Comparison of ENCODE assay signal across 19 cellular contexts in genomic region chr19:45294291-45295029, GRCh38. TPM values are rescaled to one million over a fixed set of nuclear protein-coding genes. Genes with fewer than 3 reads are reported as not detected.
DNase-seq lines count a peak whose midpoint lies in the region; ATAC-seq and TF ChIP-seq lines count a peak whose summit lies in the region.
"Had no signal": no experiment of that assay in that cellular context is flagged by ENCODE, and none has a peak within 500 bp of the region (broad histone marks: within the 10 kb centered on the region; RNA-seq: fewer than 3 reads in every experiment).

No MANE protein-coding gene starts in this region.

- H3K4me3 ChIP-seq in skeletal muscle tissue (ENCODE audit: low read length in 3 of 3) (peak overlapping the region in 1 of 3 donors; percentile 1), hepatocyte (no peak overlapping the region)
- H3K4me3 ChIP-seq: BLaER1 treated with 17β-estradiol and CSF1 and Interleukin-3, amounts not matched to agents 10 nM and 100 nM; tibial nerve had no signal

- DNase-seq in NCI-H446 treated with DMSO at 0.1 percent for 48 hours (lab: John Stamatoyannopoulos, UW) = peak; percentile 86
- DNase-seq in globus pallidus (ENCODE audit: low spot score) = peak; percentile 66
- DNase-seq in medulla oblongata (ENCODE audit: extremely low spot score) = peak; percentile 69
- DNase-seq in NCI-H226 = no peak
- DNase-seq in SKM-1 (lab: John Stamatoyannopoulos, UW; ENCODE audit: unreplicated experiment) = no peak
- DNase-seq in hepatocyte (ENCODE audit: low spot score) = no peak
- DNase-seq: activated CD4-positive, alpha-beta T cell treated with anti-CD3 and anti-CD28 coated beads, Interleukin-2, amount 10 ng/mL, durations not matched to agents 7 days and 5 days; dermis blood vessel endothelial cell; Kasumi-1; NCI-H1436 treated with DMSO at 0.1 percent for 48 hours; NCI-H774 had no signal

- TF ChIP-seq CTCF in hepatocyte (IDR thresholded peaks at IDR 0.05; ENCODE audit: poor library complexity) = no peak

- H3K79me2 ChIP-seq in hepatocyte = no peaks in the 10 kb centered on the region
- H3K79me2 ChIP-seq: parathyroid adenoma had no signal

- ATAC-seq in HG03175 (IDR thresholded peaks at IDR 0.05; ENCODE audit: unreplicated experiment) = no peak

- H3K9me3 ChIP-seq in skeletal muscle tissue (ENCODE audit: control insufficient read depth in 3 of 3, low read length in 3 of 3) (peaks cover 0 to 2% (median 0%) of the 10 kb centered on the region in 3 donors), hepatocyte (ENCODE audit: low read depth) (no peaks in the 10 kb centered on the region)

- no peaks in the 10 kb centered on the region for H3K9me2 ChIP-seq in hepatocyte (replicated peaks; ENCODE audit: insufficient read depth)

- WGBS in hepatocyte (ENCODE audit: low lambda C conversion rate, missing lambda C conversion rate) = 96% methylated on average over 12 of the region's 12 CpGs

- H3K27me3 ChIP-seq in skeletal muscle tissue (ENCODE audit: control insufficient read depth in 3 of 3, insufficient read depth in 3 of 3, low read length in 3 of 3) (no peaks in the 10 kb centered on the region), hepatocyte (no peaks in the 10 kb centered on the region)
- H3K27me3 ChIP-seq: BLaER1 treated with 17β-estradiol and CSF1 and Interleukin-3, amounts not matched to agents 10 nM and 100 nM; tibial nerve had no signal

- peaks cover 8 to 22% (median 9%) of the 10 kb centered on the region in 3 donors for H3K36me3 ChIP-seq in skeletal muscle tissue (ENCODE audit: control insufficient read depth in 3 of 3, insufficient read depth in 3 of 3, low read length in 3 of 3)
- H3K36me3 ChIP-seq in hepatocyte (replicated peaks; ENCODE audit: insufficient read depth, low read depth) = peaks cover 4% of the 10 kb centered on the region

- peak overlapping the region in 1 of 3 donors; percentile 28 for H3K9ac ChIP-seq in skeletal muscle tissue (ENCODE audit: low read depth in 1 of 3, low read length in 3 of 3)
- H3K9ac ChIP-seq: BLaER1 treated with 17β-estradiol and CSF1 and Interleukin-3, amounts not matched to agents 10 nM and 100 nM; parathyroid adenoma had no signal

- peak overlapping the region; percentile 29 for H3K27ac ChIP-seq in skeletal muscle tissue (ENCODE audit: low read depth, low read length)
- H3K27ac ChIP-seq in hepatocyte = no peak overlapping the region
- H3K27ac ChIP-seq: BLaER1 treated with 17β-estradiol and CSF1 and Interleukin-3, amounts not matched to agents 10 nM and 100 nM; parathyroid adenoma; tibial nerve had no signal

- H3K4me1 ChIP-seq in skeletal muscle tissue (ENCODE audit: control insufficient read depth in 3 of 3, insufficient read depth in 3 of 3, low read length in 3 of 3) (peaks cover 9 to 12% (median 11%) of the 10 kb centered on the region in 3 donors), hepatocyte (ENCODE audit: insufficient read depth) (no peaks in the 10 kb centered on the region)
- H3K4me1 ChIP-seq: BLaER1 treated with 17β-estradiol and CSF1 and Interleukin-3, amounts not matched to agents 10 nM and 100 nM; parathyroid adenoma; tibial nerve had no signal

- no peak overlapping the region for H3K4me2 ChIP-seq in hepatocyte
- H3K4me2 ChIP-seq: BLaER1 treated with 17β-estradiol and CSF1 and Interleukin-3, amounts not matched to agents 10 nM and 100 nM had no signal

- no peak overlapping the region for H2AFZ ChIP-seq in hepatocyte
- H2AFZ ChIP-seq: parathyroid adenoma had no signal

- H4K20me1 ChIP-seq in hepatocyte (ENCODE audit: insufficient read depth, poor library complexity, severe bottlenecking) = no peaks in the 10 kb centered on the region

RNA-seq across cellular contexts. Expression of gene CKM, which starts 28.2 kb away (rescaled TPM):
- total RNA-seq in skeletal muscle tissue = 3,746 TPM
- total RNA-seq in hepatocyte = 0.40 and 1.3 TPM in 2 replicates
- polyA plus RNA-seq in hepatocyte = 0.39 and 1.0 TPM in 2 replicates
- total RNA-seq: activated CD4-positive, alpha-beta T cell treated with anti-CD3 and anti-CD28 coated beads, Interleukin-2, amount 10 ng/mL, durations not matched to agents 7 days and 5 days; activated T-cell treated with anti-CD3 and anti-CD28 coated beads, Interleukin-2, amount 50 U/mL, for 72 hours; dermis blood vessel endothelial cell; mesenteric fat pad; T-helper 2 cell treated with Interferon-gamma antibody and Interleukin-4, amounts not matched to agents 100 ng/mL and 5 ng/mL, for 36 hours had no signal

RNA-seq across cellular contexts. Expression of gene MARK4, which starts 43.4 kb away (rescaled TPM):
- total RNA-seq in skeletal muscle tissue = 15.7 TPM
- 9.5 and 23.0 TPM in 2 replicates for total RNA-seq in hepatocyte
- polyA plus RNA-seq in hepatocyte = 13.5 and 14.8 TPM in 2 replicates

RNA-seq across cellular contexts. Expression of gene KLC3, which starts 46.1 kb away (rescaled TPM):
- total RNA-seq in skeletal muscle tissue (0.52 TPM), hepatocyte (3.3 and 5.5 TPM in 2 replicates)
- 2.7 and 7.6 TPM in 2 replicates for polyA plus RNA-seq in hepatocyte
- total RNA-seq: activated CD4-positive, alpha-beta T cell treated with anti-CD3 and anti-CD28 coated beads, Interleukin-2, amount 10 ng/mL, durations not matched to agents 7 days and 5 days; mesenteric fat pad; T-helper 2 cell treated with Interferon-gamma antibody and Interleukin-4, amounts not matched to agents 100 ng/mL and 5 ng/mL, for 36 hours; tibial nerve had no signal

RNA-seq across cellular contexts. Expression of gene EXOC3L2, which starts 49.3 kb away (rescaled TPM):
- 2.1 TPM for total RNA-seq in skeletal muscle tissue
- 0.08 and 1.3 TPM in 2 replicates for total RNA-seq in hepatocyte
- polyA plus RNA-seq in hepatocyte = 0.13 TPM in 1 of 2 replicates, not detected in the other
- total RNA-seq: activated CD4-positive, alpha-beta T cell treated with anti-CD3 and anti-CD28 coated beads, Interleukin-2, amount 10 ng/mL, durations not matched to agents 7 days and 5 days; activated T-cell treated with anti-CD3 and anti-CD28 coated beads, Interleukin-2, amount 50 U/mL, for 72 hours; T-helper 2 cell treated with Interferon-gamma antibody and Interleukin-4, amounts not matched to agents 100 ng/mL and 5 ng/mL, for 36 hours had no signal

Comparison
In these comparisons a context has a peak if more than half of its experiments do, and no peak if none do; other contexts are left out.
1. DNase-seq: peak in NCI-H446 treated with DMSO at 0.1 percent for 48 hours (single experiment), globus pallidus (single experiment) and medulla oblongata (single experiment); none in NCI-H226 (single experiment), SKM-1 (single experiment) and hepatocyte (single experiment).
2. RNA of gene CKM, which starts 28.2 kb away (total RNA-seq): 3,746 TPM in skeletal muscle tissue (single experiment); 0.40 to 1.3 TPM in hepatocyte; every median in the first group is over 1,000 times any median in the second.